15 cellular contexts compared by ENCODE assay signal in genomic region chr17:2361361-2361760, GRCh38. TPM values are rescaled to one million over a fixed set of nuclear protein-coding genes. Genes with fewer than 3 reads are reported as not detected.
A peak's percentile ranks its signal among the peaks of the same experiment; 100 is the strongest.
DNase-seq lines count a peak whose midpoint lies in the region; ATAC-seq and TF ChIP-seq lines count a peak whose summit lies in the region.
"Had no signal": no experiment of that assay in that cellular context is flagged by ENCODE, and none has a peak within 500 bp of the region (broad histone marks: within the 10 kb centered on the region; RNA-seq: fewer than 3 reads in every experiment).

No MANE protein-coding gene starts in this region.

- H3F3A ChIP-seq in SK-N-SH (replicated peaks; ENCODE audit: insufficient read depth) = no peaks in the 10 kb centered on the region

- H4K91ac ChIP-seq in IMR-90 (ENCODE audit: insufficient read depth, low read depth, low read length) = no peak overlapping the region

- WGBS in SK-N-SH (ENCODE audit: low lambda C conversion rate) = 90% methylated on average over 10 of the region's 14 CpGs
- WGBS in IMR-90 (ENCODE audit: extremely low coverage in 2 of 2, insufficient read length in 1 of 2), 2 experiments = 100% methylated on average over 1 of the region's 14 CpGs; no CpG with 5 or more reads in 1 of the 2 experiments

- no peak for TF ChIP-seq POLR2A in IMR-90 (IDR thresholded peaks at IDR 0.05; ENCODE audit: low read depth, low read length)

- H3K4me2 ChIP-seq in SK-N-SH = no peak overlapping the region
- no peak overlapping the region for H3K4me2 ChIP-seq in IMR-90 (ENCODE audit: low read depth, low read length)
- H3K4me2 ChIP-seq in osteoblast (ENCODE audit: insufficient read depth, low read length) = no peak overlapping the region
- H3K4me2 ChIP-seq: BLaER1 had no signal

- no peak overlapping the region for H2BK15ac ChIP-seq in IMR-90 (ENCODE audit: low read depth, low read length)

- H2AK9ac ChIP-seq in IMR-90 (replicated peaks; ENCODE audit: low read depth, low read length, poor library complexity) = peak overlapping the region; percentile 77

- no peak overlapping the region for H3K27ac ChIP-seq in SK-N-SH (ENCODE audit: low read depth in 2 of 2, low read length in 1 of 2)
- no peak overlapping the region for H3K27ac ChIP-seq in IMR-90 (ENCODE audit: insufficient read depth, low read length)
- H3K27ac ChIP-seq in osteoblast (ENCODE audit: low read depth, low read length) = no peak overlapping the region
- no peak overlapping the region for H3K27ac ChIP-seq in left lung
- H3K27ac ChIP-seq: BLaER1 had no signal

- no peak overlapping the region for H4K5ac ChIP-seq in IMR-90 (ENCODE audit: low read depth, low read length)

- BruUV-seq in IMR-90 (replicated peaks; lab: Mats Ljungman, UMichigan) = no TSS peak

- H3K9me2 ChIP-seq in SK-N-SH = no peaks in the 10 kb centered on the region

- no peak for TF ChIP-seq EP300 in SK-N-SH (IDR thresholded peaks at IDR 0.05; ENCODE audit: borderline replicate concordance in 1 of 2, low read depth in 1 of 2, low read length in 1 of 2)

- no peak overlapping the region for H3K4me3 ChIP-seq in SK-N-SH (ENCODE audit: low read depth in 2 of 2, low read length in 1 of 2)
- H3K4me3 ChIP-seq in IMR-90 (ENCODE audit: insufficient read depth, low read depth, low read length) = no peak overlapping the region
- no peak overlapping the region for H3K4me3 ChIP-seq in epithelial cell of esophagus (ENCODE audit: low read length)
- no peak overlapping the region for H3K4me3 ChIP-seq in osteoblast (ENCODE audit: insufficient read depth, low read length)
- no peak overlapping the region for H3K4me3 ChIP-seq in left lung
- H3K4me3 ChIP-seq: BLaER1 had no signal

- no peak overlapping the region for H2BK20ac ChIP-seq in IMR-90 (ENCODE audit: low read depth, low read length)

- no peak overlapping the region for H3K18ac ChIP-seq in IMR-90 (ENCODE audit: low read depth, low read length)

- H3K36me3 ChIP-seq in SK-N-SH (replicated peaks in 1 of 2; ENCODE audit: control insufficient read depth in 1 of 2, insufficient read depth in 2 of 2, low read length in 1 of 2) (peaks cover 0 to 38% of the 10 kb centered on the region in 2 experiments), IMR-90 (ENCODE audit: control insufficient read depth, insufficient read depth, low read length) (peaks cover 38% of the 10 kb centered on the region), osteoblast (ENCODE audit: insufficient read depth, low read length) (peaks cover 4% of the 10 kb centered on the region), left lung (peaks cover 0 to 52% of the 10 kb centered on the region in 2 donors)

- H3K56ac ChIP-seq in IMR-90 (ENCODE audit: extremely low read depth, insufficient read depth, low read length) = no peak overlapping the region

- no peak overlapping the region for H2BK120ac ChIP-seq in IMR-90 (ENCODE audit: low read depth, low read length)

- H3K9ac ChIP-seq in SK-N-SH (no peak overlapping the region), IMR-90 (ENCODE audit: low read depth, low read length) (no peak overlapping the region)
- H3K9ac ChIP-seq: BLaER1 had no signal

- peak; percentile 30 for DNase-seq in SK-N-SH
- DNase-seq in IMR-90 = no peak
- DNase-seq in epithelial cell of esophagus (ENCODE audit: low read depth) = peak; percentile 37
- peak; percentile 52 for DNase-seq in osteoblast (ENCODE audit: insufficient read length, low spot score, missing footprints)
- no peak for DNase-seq in left lung
- no peak for DNase-seq in NCI-H1436 (lab: John Stamatoyannopoulos, UW)
- DNase-seq: 8988T; AML-193; CD8-positive, alpha-beta memory T cell; DMS79 treated with DMSO at 0.1 percent for 48 hours; EL had no signal

- H4K20me1 ChIP-seq in SK-N-SH (ENCODE audit: insufficient read depth) = peaks cover 30% of the 10 kb centered on the region
- peaks cover 33% of the 10 kb centered on the region for H4K20me1 ChIP-seq in IMR-90 (ENCODE audit: insufficient read depth, low read length)
- H4K20me1 ChIP-seq in osteoblast (ENCODE audit: insufficient read depth, low read length) = peaks cover 27% of the 10 kb centered on the region

- H2BK5ac ChIP-seq in IMR-90 (ENCODE audit: low read depth, low read length, poor library complexity, severe bottlenecking) = no peak overlapping the region

- POLR2A ChIA-PET in SK-N-SH (lab: Yijun Ruan, JAX) = interaction anchor here (0.6 to 1.7 kb wide), 3 partner anchors 10 to 63 kb away, joined by 3 to 5 read pairs (median 4); partner anchors contain the start of gene TSR1
- POLR2A ChIA-PET in IMR-90 (lab: Charles Lee; ENCODE audit: unreplicated experiment) = no interaction called here

- H2AFZ ChIP-seq in SK-N-SH (ENCODE audit: low read depth) (no peak overlapping the region), IMR-90 (replicated peaks; ENCODE audit: low read length, poor library complexity) (peak overlapping the region; percentile 41), osteoblast (ENCODE audit: low read length) (no peak overlapping the region)

- H3K79me2 ChIP-seq in SK-N-SH (ENCODE audit: insufficient read depth) = peaks cover 6% of the 10 kb centered on the region; the same call in 1 of the 2 replicates
- no peaks in the 10 kb centered on the region for H3K79me2 ChIP-seq in osteoblast (ENCODE audit: insufficient read depth, low read length)

- peaks cover 5 to 20% of the 10 kb centered on the region in 2 experiments; a peak in 2 of 4 replicates for H3K79me1 ChIP-seq in IMR-90 (ENCODE audit: low read depth in 1 of 2, low read length in 2 of 2)

- no peak for TF ChIP-seq RAD21 in SK-N-SH (IDR thresholded peaks at IDR 0.05; ENCODE audit: low read length)
- TF ChIP-seq RAD21 in IMR-90 (IDR thresholded peaks at IDR 0.05; ENCODE audit: low read length) = no peak

- CTCF ChIA-PET in SK-N-SH (lab: Yijun Ruan, JAX) (interaction anchor here (0.9 to 4.2 kb wide), 4 partner anchors 8 to 55 kb away, joined by 3 to 18 read pairs (median 13); no protein-coding TSS in a partner anchor), IMR-90 (lab: Yijun Ruan, JAX) (no interaction called here)

- no peak overlapping the region for H3K14ac ChIP-seq in IMR-90 (replicated peaks; ENCODE audit: low read depth, low read length)

- H3K4ac ChIP-seq in IMR-90 (ENCODE audit: low read depth, low read length) = no peak overlapping the region

- intact Hi-C loops in IMR-90 (cut with micrococcal nuclease) (no loop called here), left lung (cut with DNase I) (no loop called here)

- H3K27me3 ChIP-seq in SK-N-SH (ENCODE audit: insufficient read depth) (no peaks in the 10 kb centered on the region), IMR-90 (ENCODE audit: control insufficient read depth, insufficient read depth, low read length) (no peaks in the 10 kb centered on the region), osteoblast (ENCODE audit: insufficient read depth, low read length) (no peaks in the 10 kb centered on the region), left lung (no peaks in the 10 kb centered on the region)
- H3K27me3 ChIP-seq: BLaER1 had no signal

- H4K8ac ChIP-seq in IMR-90 (ENCODE audit: low read depth in 2 of 2, low read length in 2 of 2) = no peak overlapping the region

- H3K9me3 ChIP-seq in SK-N-SH (no peaks in the 10 kb centered on the region), IMR-90 (ENCODE audit: control insufficient read depth, insufficient read depth, low read length) (no peaks in the 10 kb centered on the region), osteoblast (ENCODE audit: low read depth, low read length) (no peaks in the 10 kb centered on the region), left lung (no peaks in the 10 kb centered on the region)
- H3K9me3 ChIP-seq: BLaER1 had no signal

- dilution Hi-C loops in IMR-90 (cut with HindIII; ENCODE audit: low sequenced_read_pairs, unreplicated experiment) = no loop called here

- peaks cover 23% of the 10 kb centered on the region for H3K9me1 ChIP-seq in IMR-90 (ENCODE audit: insufficient read depth, low read length)

- H3K4me1 ChIP-seq in SK-N-SH (ENCODE audit: control insufficient read depth in 1 of 2, insufficient read depth in 2 of 2, low read depth in 1 of 2, low read length in 1 of 2) (peaks cover 2 to 16% of the 10 kb centered on the region in 2 experiments; a peak in 2 of 4 replicates), IMR-90 (ENCODE audit: control insufficient read depth, insufficient read depth, low read length) (peaks cover 8% of the 10 kb centered on the region), osteoblast (ENCODE audit: insufficient read depth, low read length) (peaks cover 10% of the 10 kb centered on the region), left lung (no peaks in the 10 kb centered on the region)

- ATAC-seq in SK-N-SH treated with all-trans-retinoic acid at 6 μM for 48 hours (no peak), IMR-90 (ENCODE audit: low read depth) (no peak), GM19351 (IDR thresholded peaks at IDR 0.05; ENCODE audit: unreplicated experiment) (no peak), left lung (no peak)
- ATAC-seq: HCT116 had no signal

- H2AK5ac ChIP-seq in IMR-90 (ENCODE audit: low read depth, low read length) = no peak overlapping the region; the same call in 1 of the 2 replicates

- in situ Hi-C loops in IMR-90 (cut with MboI; ENCODE audit: low sequenced_read_pairs) = no loop called here

- TF ChIP-seq CTCF in SK-N-SH (IDR thresholded peaks at IDR 0.05) = no peak
- TF ChIP-seq CTCF in IMR-90 (conservative IDR thresholded peaks at IDR 0.05; ENCODE audit: low read depth, low read length) = no peak
- no peak for TF ChIP-seq CTCF in epithelial cell of esophagus (IDR thresholded peaks at IDR 0.05; ENCODE audit: insufficient read depth, low read depth, low read length, missing control alignments)
- TF ChIP-seq CTCF in osteoblast (IDR thresholded peaks at IDR 0.05; ENCODE audit: extremely low read depth, low read depth, low read length) = no peak
- TF ChIP-seq CTCF in left lung (IDR thresholded peaks at IDR 0.05) = no peak

- no peak overlapping the region for H3K23ac ChIP-seq in IMR-90 (ENCODE audit: low read depth, low read length)

RNA-seq across cellular contexts. Expression of gene SGSM2, which starts 24.1 kb away (rescaled TPM):
- polyA plus RNA-seq in SK-N-SH (2012; rRNA removed) = 85.9 and 98.6 TPM in 2 replicates
- polyA plus RNA-seq in SK-N-SH (2012; cell fraction: cytosol; rRNA removed) = 18.0 and 30.4 TPM in 2 replicates
- polyA plus RNA-seq in SK-N-SH (2012; cell fraction: nucleus; rRNA removed) = 605 and 826 TPM in 2 replicates
- total RNA-seq in IMR-90 (2012; rRNA removed) = 12.2 and 13.6 TPM in 2 replicates
- polyA plus RNA-seq in IMR-90 (2012; rRNA removed) = 79.6 and 81.2 TPM in 2 replicates
- polyA plus RNA-seq in IMR-90 (2012; cell fraction: cytosol; rRNA removed) = 30.9 and 35.6 TPM in 2 replicates
- 390 and 704 TPM in 2 replicates for polyA plus RNA-seq in IMR-90 (2012; cell fraction: nucleus; rRNA removed; ENCODE audit: low replicate concordance)
- 35.4 and 37.3 TPM in 2 replicates for total RNA-seq in osteoblast
- total RNA-seq in left lung = 10 to 100 TPM; 43.6 to 52.7 TPM

RNA-seq across cellular contexts. Expression of gene TSR1, which starts 25.1 kb away (rescaled TPM):
- 26.7 and 29.0 TPM in 2 replicates for polyA plus RNA-seq in SK-N-SH (2012; rRNA removed)
- polyA plus RNA-seq in SK-N-SH (2012; cell fraction: cytosol; rRNA removed) = 26.0 and 27.0 TPM in 2 replicates
- 38.2 and 50.3 TPM in 2 replicates for polyA plus RNA-seq in SK-N-SH (2012; cell fraction: nucleus; rRNA removed)
- 72.6 and 79.2 TPM in 2 replicates for total RNA-seq in IMR-90 (2012; rRNA removed)
- polyA plus RNA-seq in IMR-90 (2012; rRNA removed) = 21.0 and 22.6 TPM in 2 replicates
- 7.4 and 11.3 TPM in 2 replicates for polyA plus RNA-seq in IMR-90 (2012; cell fraction: cytosol; rRNA removed)
- polyA plus RNA-seq in IMR-90 (2012; cell fraction: nucleus; rRNA removed; ENCODE audit: low replicate concordance) = 17.2 and 31.2 TPM in 2 replicates
- 37.7 and 42.0 TPM in 2 replicates for total RNA-seq in osteoblast
- 10 to 100 TPM; 16.2 to 27.2 TPM for total RNA-seq in left lung

RNA-seq across cellular contexts. Expression of gene MNT, which starts 39.5 kb away (rescaled TPM):
- polyA plus RNA-seq in SK-N-SH (2012; rRNA removed) (7.1 and 7.4 TPM in 2 replicates), IMR-90 (2012; rRNA removed) (8.3 and 9.4 TPM in 2 replicates)
- 3.2 and 4.4 TPM in 2 replicates for polyA plus RNA-seq in SK-N-SH (2012; cell fraction: cytosol; rRNA removed)
- polyA plus RNA-seq in SK-N-SH (2012; cell fraction: nucleus; rRNA removed) = 50.2 and 76.3 TPM in 2 replicates
- total RNA-seq in IMR-90 (2012; rRNA removed) (1.4 and 1.9 TPM in 2 replicates), osteoblast (12.3 and 14.1 TPM in 2 replicates), left lung (10 to 100 TPM; 19.7 to 31.9 TPM)
- 7.6 and 9.5 TPM in 2 replicates for polyA plus RNA-seq in IMR-90 (2012; cell fraction: cytosol; rRNA removed)
- polyA plus RNA-seq in IMR-90 (2012; cell fraction: nucleus; rRNA removed; ENCODE audit: low replicate concordance) = 48.6 and 60.0 TPM in 2 replicates

RNA-seq across cellular contexts. Expression of gene SRR, which starts 57.6 kb away (rescaled TPM):
- polyA plus RNA-seq in SK-N-SH (2012; rRNA removed) = 18.5 and 20.2 TPM in 2 replicates
- polyA plus RNA-seq in SK-N-SH (2012; cell fraction: cytosol; rRNA removed) = 20.2 and 21.7 TPM in 2 replicates
- 4.6 and 10.0 TPM in 2 replicates for polyA plus RNA-seq in SK-N-SH (2012; cell fraction: nucleus; rRNA removed)
- 38.0 and 52.7 TPM in 2 replicates for total RNA-seq in IMR-90 (2012; rRNA removed)
- polyA plus RNA-seq in IMR-90 (2012; rRNA removed) = 13.1 and 14.5 TPM in 2 replicates
- polyA plus RNA-seq in IMR-90 (2012; cell fraction: cytosol; rRNA removed) = 11.2 and 12.0 TPM in 2 replicates
- polyA plus RNA-seq in IMR-90 (2012; cell fraction: nucleus; rRNA removed; ENCODE audit: low replicate concordance) = 2.8 and 8.8 TPM in 2 replicates
- 20.6 and 22.4 TPM in 2 replicates for total RNA-seq in osteoblast
- 10 to 100 TPM in 1 of 2 donors, 1 to 10 TPM in 1; 9.2 to 11.8 TPM for total RNA-seq in left lung

RNA-seq across cellular contexts. Expression of gene SMG6, which starts 57.8 kb away (rescaled TPM):
- polyA plus RNA-seq in SK-N-SH (2012; rRNA removed) (9.5 and 15.7 TPM in 2 replicates), IMR-90 (2012; rRNA removed) (23.5 and 30.3 TPM in 2 replicates)
- 9.0 and 10.4 TPM in 2 replicates for polyA plus RNA-seq in SK-N-SH (2012; cell fraction: cytosol; rRNA removed)
- polyA plus RNA-seq in SK-N-SH (2012; cell fraction: nucleus; rRNA removed) = 38.2 and 48.1 TPM in 2 replicates
- total RNA-seq in IMR-90 (2012; rRNA removed) (16.3 and 18.9 TPM in 2 replicates), osteoblast (35.9 and 42.7 TPM in 2 replicates), left lung (10 to 100 TPM; 27.7 to 32.3 TPM)
- polyA plus RNA-seq in IMR-90 (2012; cell fraction: cytosol; rRNA removed) = 17.7 and 31.5 TPM in 2 replicates
- polyA plus RNA-seq in IMR-90 (2012; cell fraction: nucleus; rRNA removed; ENCODE audit: low replicate concordance) = 32.6 and 45.9 TPM in 2 replicates

Comparison
In these comparisons a context has a peak if more than half of its experiments do, and no peak if none do; other contexts are left out.
1. DNase-seq: peak in SK-N-SH (single experiment), epithelial cell of esophagus (single experiment) and osteoblast (single experiment); none in IMR-90 (single experiment), left lung (0 of 2) and NCI-H1436 (single experiment).